Comparison of ENCODE assay signal across 13 cellular contexts in the genomic region with DNA sequence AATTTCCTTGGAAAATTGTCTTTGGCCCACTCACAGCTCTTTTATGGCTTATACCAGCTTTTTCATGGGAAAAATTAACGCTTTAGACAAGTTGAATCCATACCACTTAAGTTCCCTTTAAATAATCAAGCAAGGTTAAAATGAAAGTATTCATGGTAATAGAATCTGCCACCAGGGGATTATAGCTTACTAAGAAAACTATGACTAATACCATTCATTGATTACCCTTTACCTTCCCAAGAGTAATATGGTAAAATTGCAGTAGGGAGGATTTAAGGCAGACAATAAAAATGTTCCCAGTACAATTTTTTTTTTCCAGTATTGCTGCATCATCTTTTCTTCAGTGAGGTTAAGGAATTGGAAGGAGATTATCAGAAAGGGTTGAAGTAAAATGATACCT.
"Had no signal": no experiment of that assay in that cellular context is flagged by ENCODE, and none has a peak within 500 bp of the region (broad histone marks: within the 10 kb centered on the region; RNA-seq: fewer than 3 reads in every experiment).

No MANE protein-coding gene starts in this region.

- H3K27ac ChIP-seq: ascending aorta, cardiac muscle cell, colonic mucosa, lower lobe of right lung, ovary, skin epidermis, thyroid gland had no signal

- H3K27me3 ChIP-seq: ascending aorta, cardiac muscle cell, colonic mucosa, ovary, thyroid gland had no signal

- H3K4me3 ChIP-seq: ascending aorta, cardiac muscle cell, colonic mucosa, lower lobe of right lung, ovary, skin epidermis, thyroid gland had no signal

- ATAC-seq: lower lobe of right lung had no signal

- H3K4me1 ChIP-seq: colonic mucosa, lower lobe of right lung, thyroid gland had no signal

- DNase-seq: activated CD4-positive, alpha-beta memory T cell treated with anti-CD3 and anti-CD28 coated beads, Interleukin-2, amount 10 ng/mL, durations not matched to agents 7 days and 5 days; activated gamma-delta T cell treated with Interleukin-2 at 50 U/mL for 16 hours; activated naive CD8-positive, alpha-beta T cell treated with anti-CD3 and anti-CD28 coated beads, Interleukin-2, amount 10 ng/mL, durations not matched to agents 7 days and 5 days; activated T-cell treated with anti-CD3 and anti-CD28 coated beads, Interleukin-2, amount 50 U/mL, for 48 hours; colonic mucosa; hypothalamus; lower lobe of right lung; ovary; stimulated activated CD4-positive, alpha-beta T cell treated with anti-CD3 and anti-CD28 coated beads, Interleukin-4, amount 100 ng/mL, for 4 hours; thyroid gland had no signal
